18 cellular contexts compared by ENCODE assay signal in genomic region chr18:9495916-9496540, GRCh38.
"Had no signal": no experiment of that assay in that cellular context is flagged by ENCODE, and none has a peak within 500 bp of the region (broad histone marks: within the 10 kb centered on the region; RNA-seq: fewer than 3 reads in every experiment).

No MANE protein-coding gene starts in this region.

- H3K27me3 Mint-ChIP-seq: activated naive CD8-positive, alpha-beta T cell treated with anti-CD3 and anti-CD28 coated beads, Interleukin-2, amount 50 U/mL, for 24 hours; stimulated activated naive CD8-positive, alpha-beta T cell treated with anti-CD3 and anti-CD28 coated beads, Interleukin-15, amount 100 ng/mL, for 72 hours had no signal

- H2AFZ ChIP-seq: neural progenitor cell had no signal

- H3K4me3 Mint-ChIP-seq: activated naive CD8-positive, alpha-beta T cell treated with anti-CD3 and anti-CD28 coated beads, Interleukin-2, amount 50 U/mL, for 24 hours; activated T-cell treated with anti-CD3 and anti-CD28 coated beads, Interleukin-2, amount 50 U/mL, for 4 hours; neural progenitor cell; stimulated activated naive CD8-positive, alpha-beta T cell treated with anti-CD3 and anti-CD28 coated beads, Interleukin-15, amount 100 ng/mL, for 72 hours; T-helper 1 cell treated with Interleukin-12 subunit alpha and Interleukin-12 subunit beta and Interleukin-4 antibody, amounts not matched to agents 30 μg/mL and 1 μg/mL, for 36 hours had no signal

- H3K27ac ChIP-seq: dorsolateral prefrontal cortex, esophagus squamous epithelium, neural progenitor cell, pancreas, testis, uterus had no signal

- H3K4me3 ChIP-seq: dorsolateral prefrontal cortex, esophagus squamous epithelium, neural progenitor cell, pancreas, testis, uterus had no signal

- H3K9ac ChIP-seq: neural progenitor cell had no signal

- ATAC-seq: activated CD4-positive, CD25-positive, alpha-beta regulatory T cell treated with anti-CD3 and anti-CD28 coated beads, Interleukin-2, amount 50 U/mL, for 24 hours; activated naive CD8-positive, alpha-beta T cell treated with anti-CD3 and anti-CD28 coated beads, Interleukin-2, amount 50 U/mL, for 24 hours; activated T-cell treated with anti-CD3 and anti-CD28 coated beads, Interleukin-2, amount 50 U/mL, for 4 hours; pancreas; stimulated activated naive CD8-positive, alpha-beta T cell treated with anti-CD3 and anti-CD28 coated beads, Interleukin-15, amount 100 ng/mL, for 72 hours had no signal

- H3K27me3 ChIP-seq: dorsolateral prefrontal cortex, esophagus squamous epithelium, neural progenitor cell, pancreas, testis, uterus had no signal

- DNase-seq: activated CD4-positive, alpha-beta T cell treated with anti-CD3 and anti-CD28 coated beads, Interleukin-2, amount 50 U/mL, for 4 hours; activated naive CD8-positive, alpha-beta T cell treated with anti-CD3 and anti-CD28 coated beads, Interleukin-2, amount 50 U/mL, for 24 hours; activated T-cell treated with anti-CD3 and anti-CD28 coated beads, Interleukin-2, amount 50 U/mL, for 4 hours; dorsolateral prefrontal cortex; esophagus squamous epithelium; foreskin fibroblast; glutamatergic neuron; kidney; pancreas; stimulated activated CD4-positive, alpha-beta T cell treated with anti-CD3 and anti-CD28 coated beads, Interleukin-4, amount 100 ng/mL, for 4 hours; stimulated activated naive CD8-positive, alpha-beta T cell treated with anti-CD3 and anti-CD28 coated beads, Interleukin-15, amount 100 ng/mL, for 72 hours; testis; uterus had no signal

- H3K27ac Mint-ChIP-seq: activated naive CD8-positive, alpha-beta T cell treated with anti-CD3 and anti-CD28 coated beads, Interleukin-2, amount 50 U/mL, for 24 hours; neural progenitor cell; T-helper 1 cell treated with Interleukin-12 subunit alpha and Interleukin-12 subunit beta and Interleukin-4 antibody, amounts not matched to agents 30 μg/mL and 1 μg/mL, for 36 hours had no signal

- H3K9me3 Mint-ChIP-seq: activated T-cell treated with anti-CD3 and anti-CD28 coated beads, Interleukin-2, amount 50 U/mL, for 4 hours had no signal

- H3K4me2 ChIP-seq: neural progenitor cell had no signal

- H3K9me3 ChIP-seq: esophagus squamous epithelium, pancreas, testis, uterus had no signal

- H3K4me1 ChIP-seq: neural progenitor cell, pancreas, testis, uterus had no signal

- H3K36me3 ChIP-seq: esophagus squamous epithelium, neural progenitor cell, pancreas, uterus had no signal

- H3K4me1 Mint-ChIP-seq: neural progenitor cell had no signal

- FAIRE-seq: astrocyte, kidney, pancreas, TTC549 had no signal
